Comparison of ENCODE assay signal across 9 cellular contexts in the genomic region with DNA sequence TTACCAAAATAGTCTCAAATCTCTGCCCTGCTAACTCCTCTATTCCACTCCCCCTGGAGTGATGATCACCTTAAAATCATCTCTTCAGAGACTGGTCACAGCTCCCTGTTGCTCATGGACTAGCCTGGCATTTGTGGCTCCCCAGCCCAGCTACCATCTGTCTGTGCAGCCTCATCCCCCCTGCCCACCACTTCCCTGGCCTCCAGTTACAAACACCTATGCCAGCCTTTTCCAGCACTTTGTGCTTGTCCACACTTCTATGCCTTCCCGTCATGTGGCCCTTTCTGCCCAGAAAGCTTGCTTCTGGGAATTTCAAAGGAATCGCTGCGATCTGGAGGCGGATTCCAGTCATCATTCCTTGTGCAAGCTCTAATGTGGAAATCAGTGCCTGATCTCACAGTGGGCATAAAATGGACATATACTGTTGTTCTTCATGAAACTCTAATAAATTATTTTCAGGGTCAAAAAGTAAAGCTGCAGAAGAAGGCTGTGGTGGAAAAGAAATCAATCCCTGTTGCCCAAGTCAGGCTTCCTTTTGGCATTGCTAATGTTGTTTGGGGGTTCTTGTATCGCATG. TPM values are rescaled to one million over a fixed set of nuclear protein-coding genes. Genes with fewer than 3 reads are reported as not detected.
"Had no signal": no experiment of that assay in that cellular context is flagged by ENCODE, and none has a peak within 500 bp of the region (broad histone marks: within the 10 kb centered on the region; RNA-seq: fewer than 3 reads in every experiment).

No MANE protein-coding gene starts in this region.

- DNase-seq: GM23248, GOT3, H7, HFFc6, IMR-90 had no signal

- H3K4me3 ChIP-seq: GM23248, HAP-1, K562 had no signal

- ATAC-seq: HCT116, K562 had no signal

RNA-seq across cellular contexts. Expression of a gene that starts 19.4 kb away (rescaled TPM):
- total RNA-seq: H7, HT-29 had no signal
